ENCODE assay signal across 24 cellular contexts in the genomic region with DNA sequence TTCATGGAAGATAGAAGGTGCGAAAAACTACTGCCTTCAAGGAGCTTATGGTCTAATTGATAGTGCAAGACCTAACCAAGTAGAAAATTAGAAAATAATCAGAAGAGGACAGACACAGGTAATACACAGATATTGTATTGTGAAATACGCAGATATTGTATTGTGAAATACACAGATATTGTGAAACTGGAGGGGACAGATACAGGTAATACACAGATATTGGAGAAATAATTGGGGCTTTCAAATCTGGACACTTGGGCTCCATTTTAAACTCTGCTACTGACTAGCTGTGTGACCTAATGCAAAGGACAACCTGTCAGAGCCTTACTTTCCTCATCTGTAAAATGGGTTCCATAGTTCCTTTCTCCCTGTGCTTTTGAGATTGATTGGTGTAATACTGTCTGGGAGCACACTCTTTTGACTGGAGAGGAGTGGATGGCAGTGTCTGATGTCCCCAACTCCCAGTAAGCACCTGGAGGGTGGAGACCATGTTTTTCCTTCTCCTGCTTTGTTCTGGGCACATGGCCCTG.
"Had no signal": no experiment of that assay in that cellular context is flagged by ENCODE, and none has a peak within 500 bp of the region (broad histone marks: within the 10 kb centered on the region; RNA-seq: fewer than 3 reads in every experiment).

No MANE protein-coding gene starts in this region.

- FAIRE-seq: islet of Langerhans, kidney, pancreas had no signal

- H3K36me3 ChIP-seq: left lung, lower lobe of right lung, pancreas, tibial nerve, vagina had no signal

- DNase-seq: immature natural killer cell; kidney; left colon; left lung; lower lobe of right lung; mammary epithelial cell; mesendoderm; naive B cell; natural killer cell; nephron progenitor cell; pancreas; psoas muscle; stimulated activated CD4-positive, alpha-beta T cell treated with anti-CD3 and anti-CD28 coated beads, Interleukin-1b, Interleukin-23, amount 100 ng/mL, for 48 hours; stimulated activated CD4-positive, alpha-beta T cell treated with anti-CD3 and anti-CD28 coated beads, Interleukin-2, amount 100 ng/mL, for 48 hours; stimulated activated CD4-positive, alpha-beta T cell treated with anti-CD3 and anti-CD28 coated beads, Interleukin-4, amount 100 ng/mL, for 4 hours; stimulated activated CD8-positive, alpha-beta memory T cell treated with anti-CD3 and anti-CD28 coated beads, Interleukin-4, amount 100 ng/mL, for 48 hours; stimulated activated naive CD4-positive, alpha-beta T cell treated with Interleukin-2 at 50 U/mL for 16 hours; stimulated activated naive CD8-positive, alpha-beta T cell treated with anti-CD3 and anti-CD28 coated beads, Interleukin-15, amount 100 ng/mL, for 72 hours; substantia nigra had no signal

- H3K4me1 ChIP-seq: left lung, lower lobe of right lung, pancreas, psoas muscle, tibial nerve, vagina had no signal

- H3K9me3 ChIP-seq: left lung, lower lobe of right lung, pancreas, psoas muscle, tibial nerve, vagina had no signal

- H3K4me2 ChIP-seq: smooth muscle cell had no signal

- H3K4me3 ChIP-seq: left lung, lower lobe of right lung, pancreas, psoas muscle, smooth muscle cell, tibial nerve, vagina had no signal

- H3K27me3 ChIP-seq: left lung, pancreas, tibial nerve, vagina had no signal

- H3K27ac ChIP-seq: left lung, lower lobe of right lung, pancreas, psoas muscle, tibial nerve, vagina had no signal

- ATAC-seq: left colon; left lung; lower lobe of right lung; natural killer cell; pancreas; psoas muscle; stimulated activated memory B cell treated with anti-CD40 and anti-IgM and Interleukin-4, amounts not matched to agents 10 μg/mL and 1 μg/mL and 100 μg/mL, for 72 hours; stimulated activated naive CD8-positive, alpha-beta T cell treated with anti-CD3 and anti-CD28 coated beads, Interleukin-15, amount 100 ng/mL, for 72 hours had no signal
